Comparison of ENCODE assay signal across 12 cellular contexts in the genomic region with DNA sequence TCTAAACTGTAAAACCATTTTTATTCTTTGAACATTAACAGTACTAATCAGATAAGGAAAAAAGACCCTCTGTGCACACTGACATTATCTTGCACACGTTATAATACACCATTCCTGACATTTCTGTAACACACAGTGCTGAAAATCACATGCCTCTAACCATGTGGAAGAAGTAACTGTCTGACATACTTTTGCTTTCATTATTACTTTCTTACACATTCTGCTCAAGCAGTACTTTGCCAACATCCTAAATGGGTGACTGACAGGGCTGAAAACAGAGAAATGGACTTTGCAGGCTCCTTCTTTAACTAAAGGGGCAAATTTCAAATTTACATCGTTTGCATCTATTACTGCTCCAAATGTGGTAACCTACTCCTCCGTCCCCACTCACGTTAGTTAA. TPM values are rescaled to one million over a fixed set of nuclear protein-coding genes. Genes with fewer than 3 reads are reported as not detected.
DNase-seq lines count a peak whose midpoint lies in the region; ATAC-seq lines count a peak whose summit lies in the region.
"Had no signal": no experiment of that assay in that cellular context is flagged by ENCODE, and none has a peak within 500 bp of the region (broad histone marks: within the 10 kb centered on the region; RNA-seq: fewer than 3 reads in every experiment).

No MANE protein-coding gene starts in this region.

- peaks cover 23% of the 10 kb centered on the region for H3K36me3 ChIP-seq in KOPT-K1 (ENCODE audit: insufficient read depth, low read length)

- intact Hi-C loops in Right ventricle myocardium superior (cut with DNase I), result no loop called here

- H3K27ac ChIP-seq in KOPT-K1 (ENCODE audit: low read depth, low read length, poor library complexity, severe bottlenecking), result peak overlapping the region; percentile 73

- no peak for DNase-seq in activated CD4-positive, CD25-positive, alpha-beta regulatory T cell treated with anti-CD3 and anti-CD28 coated beads, Interleukin-2, amount 50 U/mL, for 72 hours
- peak; percentile 52 for DNase-seq in pons (ENCODE audit: low spot score)
- DNase-seq in retina, result no peak
- no peak for DNase-seq in Right ventricle myocardium superior
- no peak for DNase-seq in NCI-H1436 treated with DMSO at 0.1 percent for 48 hours (lab: John Stamatoyannopoulos, UW)
- DNase-seq: activated gamma-delta T cell, foreskin fibroblast had no signal

- peak; percentile 56 to 64 for ATAC-seq in activated CD4-positive, CD25-positive, alpha-beta regulatory T cell treated with anti-CD3 and anti-CD28 coated beads, Interleukin-2, amount 50 U/mL, for 24 hours
- ATAC-seq in HG02623 (IDR thresholded peaks at IDR 0.05; ENCODE audit: unreplicated experiment) (peak; percentile 98), Right ventricle myocardium superior (ENCODE audit: poor library complexity) (no peak)
- ATAC-seq: HCT116 had no signal

- H3K9me3 ChIP-seq in KOPT-K1 (ENCODE audit: insufficient read depth, low read length, poor library complexity, severe bottlenecking), result no peaks in the 10 kb centered on the region

RNA-seq across cellular contexts. Expression of a gene that starts 22.8 kb away (rescaled TPM):
- not detected for total RNA-seq in Right ventricle myocardium superior
- total RNA-seq: A172 had no signal
